Comparison of ENCODE assay signal across 31 cellular contexts in the genomic region with DNA sequence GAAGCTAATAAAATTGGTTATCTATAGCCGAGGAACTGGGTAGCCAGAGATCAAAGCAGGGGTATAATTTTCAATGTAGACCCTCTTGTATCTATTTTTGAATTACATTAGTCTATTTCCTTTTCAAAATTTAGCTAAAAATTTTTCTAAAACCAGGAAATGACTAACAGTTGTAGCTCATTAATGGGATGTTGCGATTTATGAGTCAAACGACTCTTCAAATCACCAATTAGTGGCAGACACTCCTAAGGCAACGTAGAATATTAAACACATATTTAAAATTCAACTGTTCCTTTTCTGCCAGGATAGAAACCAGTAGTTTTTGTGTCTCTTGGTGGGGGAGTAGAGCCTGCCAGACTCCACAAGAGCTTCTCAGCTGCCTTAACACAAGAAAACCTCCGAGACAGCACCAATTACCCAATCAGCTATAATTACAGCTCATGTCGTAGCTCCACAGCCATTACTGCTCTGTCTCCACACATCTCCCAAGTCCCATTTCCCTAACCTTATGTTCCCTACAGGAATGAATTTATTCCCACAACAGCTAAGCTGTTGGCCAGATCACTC. TPM values are rescaled to one million over a fixed set of nuclear protein-coding genes. Genes with fewer than 3 reads are reported as not detected.
DNase-seq lines count a peak whose midpoint lies in the region; ATAC-seq and TF ChIP-seq lines count a peak whose summit lies in the region.
"Had no signal": no experiment of that assay in that cellular context is flagged by ENCODE, and none has a peak within 500 bp of the region (broad histone marks: within the 10 kb centered on the region; RNA-seq: fewer than 3 reads in every experiment).

No MANE protein-coding gene starts in this region.

- no peaks in the 10 kb centered on the region for H3K27me3 ChIP-seq in OCI-LY1 (ENCODE audit: insufficient read depth, low read length)
- H3K27me3 ChIP-seq: ascending aorta, neural progenitor cell, upper lobe of left lung had no signal

- H3K4me3 ChIP-seq in AG10803 (ENCODE audit: low read length): no peak overlapping the region
- no peak overlapping the region for H3K4me3 ChIP-seq in OCI-LY1 (ENCODE audit: low read depth, low read length, poor library complexity, severe bottlenecking)
- H3K4me3 ChIP-seq: ascending aorta, neural progenitor cell, skin epidermis, upper lobe of left lung had no signal

- no peaks in the 10 kb centered on the region for H3K79me2 ChIP-seq in OCI-LY1 (ENCODE audit: insufficient read depth, low read length)
- H3K79me2 ChIP-seq: parathyroid adenoma had no signal

- no peak overlapping the region for H3K4me2 ChIP-seq in OCI-LY1 (ENCODE audit: low read length)
- H3K4me2 ChIP-seq: neural progenitor cell had no signal

- no peak overlapping the region for H3K9ac ChIP-seq in OCI-LY1 (ENCODE audit: low read length)
- H3K9ac ChIP-seq: neural progenitor cell, parathyroid adenoma had no signal

- H4K20me1 ChIP-seq in OCI-LY1 (ENCODE audit: insufficient read depth, low read length): no peaks in the 10 kb centered on the region

- H3F3A ChIP-seq in OCI-LY1 (ENCODE audit: insufficient read depth, low read length): no peaks in the 10 kb centered on the region

- H3K9me3 ChIP-seq in OCI-LY1 (ENCODE audit: low read length): no peaks in the 10 kb centered on the region
- H3K9me3 ChIP-seq: ascending aorta, Caco-2, upper lobe of left lung had no signal

- H3K9me2 ChIP-seq in OCI-LY1 (ENCODE audit: low read depth, low read length): no peaks in the 10 kb centered on the region

- no peak overlapping the region for H2AFZ ChIP-seq in OCI-LY1 (ENCODE audit: low read length)
- H2AFZ ChIP-seq: neural progenitor cell, parathyroid adenoma had no signal

- peaks cover 83% of the 10 kb centered on the region for H3K36me3 ChIP-seq in OCI-LY1 (ENCODE audit: insufficient read depth, low read length)
- H3K36me3 ChIP-seq: neural progenitor cell had no signal

- TF ChIP-seq CTCF in AG10803 (conservative IDR thresholded peaks at IDR 0.05; ENCODE audit: low read length): no peak
- no peak for TF ChIP-seq CTCF in OCI-LY1 (IDR thresholded peaks at IDR 0.05; ENCODE audit: low read length)

- peaks cover 24% of the 10 kb centered on the region for H3K4me1 ChIP-seq in OCI-LY1 (ENCODE audit: insufficient read depth, low read length, severe bottlenecking)
- H3K4me1 ChIP-seq: ascending aorta, neural progenitor cell, parathyroid adenoma, upper lobe of left lung had no signal

- peak overlapping the region; percentile 91 for H3K27ac ChIP-seq in OCI-LY1 (ENCODE audit: low read depth, low read length, poor library complexity, severe bottlenecking)
- H3K27ac ChIP-seq: ascending aorta, C4-2B, epithelial cell of prostate, neural progenitor cell, parathyroid adenoma, skin epidermis, upper lobe of left lung had no signal

- peak; percentile 8 for DNase-seq in AG10803 (ENCODE audit: low read depth)
- peak; percentile 10 for DNase-seq in ELF-1 (ENCODE audit: low read depth, low spot score)
- peak; percentile 53 for DNase-seq in dermis blood vessel endothelial cell
- no peak for DNase-seq in SIG-M5 (lab: John Stamatoyannopoulos, UW)
- DNase-seq in ureter (ENCODE audit: low spot score): no peak
- no peak for DNase-seq in activated CD4-positive, alpha-beta T cell treated with anti-CD3 and anti-CD28 coated beads, Interleukin-2, amount 50 U/mL, for 4 hours
- DNase-seq: activated CD4-positive, alpha-beta T cell treated with anti-CD3 and anti-CD28 coated beads, Interleukin-2, amount 50 U/mL, for 48 hours; activated CD8-positive, alpha-beta memory T cell treated with anti-CD3 and anti-CD28 coated beads, Interleukin-2, amount 50 U/mL, for 4 hours; activated naive CD8-positive, alpha-beta T cell treated with anti-CD3 and anti-CD28 coated beads for 36 hours; Caco-2; DMS53; effector CD4-positive, alpha-beta T cell; GDM1; KG1; MM.1S; NCI-H1105 treated with DMSO at 0.1 percent for 48 hours; NCI-H2029 treated with DMSO at 0.1 percent for 48 hours; NCI-H226; NCI-H526 treated with DMSO at 0.1 percent for 48 hours; T-helper 17 cell; upper lobe of left lung had no signal

- ATAC-seq in GM21526 (IDR thresholded peaks at IDR 0.05; ENCODE audit: low FRiP score, unreplicated experiment): no peak
- ATAC-seq: SK-N-SH treated with all-trans-retinoic acid at 6 μM for 48 hours; stimulated activated memory B cell treated with anti-CD40 and anti-IgM and Interleukin-4, amounts not matched to agents 10 μg/mL and 1 μg/mL and 100 μg/mL, for 72 hours; T-helper 17 cell had no signal

RNA-seq across cellular contexts. Expression of a gene that starts 26.9 kb away (rescaled TPM):
- total RNA-seq in dermis blood vessel endothelial cell: 162 and 166 TPM in 2 replicates
- 114 TPM for total RNA-seq in ureter

RNA-seq across cellular contexts. Expression of a gene that starts 33.3 kb away (rescaled TPM):
- total RNA-seq in dermis blood vessel endothelial cell (2,752 and 4,252 TPM in 2 replicates), ureter (2,124 TPM)

RNA-seq across cellular contexts. Expression of a gene that starts 51.1 kb away (rescaled TPM):
- total RNA-seq in dermis blood vessel endothelial cell: 42.0 and 51.6 TPM in 2 replicates
- 47.5 TPM for total RNA-seq in ureter

Comparison
In these comparisons a context has a peak if more than half of its experiments do, and no peak if none do; other contexts are left out.
1. DNase-seq: peak in AG10803 (single experiment), ELF-1 (single experiment) and dermis blood vessel endothelial cell (single experiment); none in SIG-M5 (single experiment), ureter (single experiment) and activated CD4-positive, alpha-beta T cell treated with anti-CD3 and anti-CD28 coated beads, Interleukin-2, amount 50 U/mL, for 4 hours (0 of 2).